ENCODE assay signal across 1 cellular context in genomic region chr12:53324113-53324778, GRCh38.
TF ChIP-seq lines count a peak whose summit lies in the region.

No MANE protein-coding gene starts in this region.

TF ChIP-seq in K562, 482 proteins besides CTCF, POLR2A, EP300 and RAD21 (continued from another document and continues in another):
- TF ChIP-seq HES1 (IDR thresholded peaks at IDR 0.05; ENCODE audit: low read depth): no peak
- no peak; the same call in 1 of the 2 replicates for TF ChIP-seq PBX2 (CRISPR knock-in tag; IDR thresholded peaks at IDR 0.05; ENCODE audit: low read depth)
- TF ChIP-seq PBX2 (tag; conservative IDR thresholded peaks at IDR 0.05; ENCODE audit: low read depth): peak; percentile 63
- no peak for TF ChIP-seq MEF2A (IDR thresholded peaks at IDR 0.05; ENCODE audit: control insufficient read depth, low read depth, low read length)
- TF ChIP-seq FOXP4 (CRISPR knock-in tag; IDR thresholded peaks at IDR 0.05; ENCODE audit: borderline replicate concordance): no peak
- no peak for TF ChIP-seq NFE2 (IDR thresholded peaks at IDR 0.05; ENCODE audit: low read depth)
- TF ChIP-seq ZNF232 (CRISPR knock-in tag; IDR thresholded peaks at IDR 0.05): 0 out of 2 replicates have a peak, but pooled peaks have one; percentile 30
- 0 out of 2 replicates have a peak, but pooled peaks have one; percentile 6 for TF ChIP-seq LCOR (CRISPR knock-in tag; IDR thresholded peaks at IDR 0.05)
- no peak for TF ChIP-seq ZC3H11A (IDR thresholded peaks at IDR 0.05; ENCODE audit: low read depth, low read length)
- TF ChIP-seq SMARCE1 (IDR thresholded peaks at IDR 0.05): peak; percentile 22; the same call in 1 of the 2 replicates
- TF ChIP-seq HDAC2 (IDR thresholded peaks at IDR 0.05): peak; percentile 18; the same call in 1 of the 2 replicates
- TF ChIP-seq ZNF316 (IDR thresholded peaks at IDR 0.05): no peak
- TF ChIP-seq SOX6 (IDR thresholded peaks at IDR 0.05): no peak
- TF ChIP-seq HMBOX1 (IDR thresholded peaks at IDR 0.05): peak; percentile 55; the same call in 1 of the 2 replicates
- TF ChIP-seq SMARCB1 (IDR thresholded peaks at IDR 0.05; ENCODE audit: insufficient read length, low read depth): peak; percentile 44
- TF ChIP-seq TFAP4 (CRISPR knock-in tag; IDR thresholded peaks at IDR 0.05; ENCODE audit: borderline replicate concordance): 0 out of 2 replicates have a peak, but pooled peaks have one; percentile 26
- peak; percentile 65 for TF ChIP-seq MEIS2 (IDR thresholded peaks at IDR 0.05; ENCODE audit: partially characterized antibody)
- TF ChIP-seq E2F4 (CRISPR knock-in tag; IDR thresholded peaks at IDR 0.05; ENCODE audit: low read depth): 0 out of 2 replicates have a peak, but pooled peaks have one; percentile 45
- TF ChIP-seq HDGF (IDR thresholded peaks at IDR 0.05): no peak
- TF ChIP-seq GABPA (tag; conservative IDR thresholded peaks at IDR 0.05; ENCODE audit: low read depth): peak; percentile 59
- TF ChIP-seq CREB1 (IDR thresholded peaks at IDR 0.05): no peak; the same call in 1 of the 2 replicates
- 0 out of 2 replicates have a peak, but pooled peaks have one; percentile 14 for TF ChIP-seq CREB1 (CRISPR knock-in tag; IDR thresholded peaks at IDR 0.05)
- 0 out of 2 replicates have a peak, but pooled peaks have one; percentile 25 for TF ChIP-seq ERF (CRISPR knock-in tag; IDR thresholded peaks at IDR 0.05)
- TF ChIP-seq, protein P1, sequence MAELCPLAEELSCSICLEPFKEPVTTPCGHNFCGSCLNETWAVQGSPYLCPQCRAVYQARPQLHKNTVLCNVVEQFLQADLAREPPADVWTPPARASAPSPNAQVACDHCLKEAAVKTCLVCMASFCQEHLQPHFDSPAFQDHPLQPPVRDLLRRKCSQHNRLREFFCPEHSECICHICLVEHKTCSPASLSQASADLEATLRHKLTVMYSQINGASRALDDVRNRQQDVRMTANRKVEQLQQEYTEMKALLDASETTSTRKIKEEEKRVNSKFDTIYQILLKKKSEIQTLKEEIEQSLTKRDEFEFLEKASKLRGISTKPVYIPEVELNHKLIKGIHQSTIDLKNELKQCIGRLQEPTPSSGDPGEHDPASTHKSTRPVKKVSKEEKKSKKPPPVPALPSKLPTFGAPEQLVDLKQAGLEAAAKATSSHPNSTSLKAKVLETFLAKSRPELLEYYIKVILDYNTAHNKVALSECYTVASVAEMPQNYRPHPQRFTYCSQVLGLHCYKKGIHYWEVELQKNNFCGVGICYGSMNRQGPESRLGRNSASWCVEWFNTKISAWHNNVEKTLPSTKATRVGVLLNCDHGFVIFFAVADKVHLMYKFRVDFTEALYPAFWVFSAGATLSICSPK (IDR thresholded peaks at IDR 0.05; ENCODE audit: borderline replicate concordance): no peak
- TF ChIP-seq KAT7 (CRISPR knock-in tag; IDR thresholded peaks at IDR 0.05; ENCODE audit: borderline replicate concordance): peak; percentile 94; the same call in 1 of the 2 replicates
- peak; percentile 46; the same call in 1 of the 2 replicates for TF ChIP-seq BHLHE40 (IDR thresholded peaks at IDR 0.05; ENCODE audit: low read length)
- 0 out of 2 replicates have a peak, but pooled peaks have one; percentile 33 for TF ChIP-seq ZBTB7A (IDR thresholded peaks at IDR 0.05; ENCODE audit: borderline replicate concordance, control insufficient read depth, low read depth, low read length)
- peak; percentile 38; the same call in 1 of the 2 replicates for TF ChIP-seq L3MBTL2 (IDR thresholded peaks at IDR 0.05)
- 0 out of 4 replicates have a peak, but pooled peaks of 1 of the 2 experiments have one; percentile 26 for TF ChIP-seq ARNT (IDR thresholded peaks at IDR 0.05)
- TF ChIP-seq SLC30A9 (CRISPR knock-in tag; IDR thresholded peaks at IDR 0.05): no peak
- TF ChIP-seq RB1 (IDR thresholded peaks at IDR 0.05; ENCODE audit: low read depth): peak; percentile 14; the same call in 1 of the 2 replicates
- peak; percentile 94 for TF ChIP-seq PKNOX1 (IDR thresholded peaks at IDR 0.05)
- peak; percentile 37; the same call in 1 of the 2 replicates for TF ChIP-seq ZNF175 (CRISPR knock-in tag; IDR thresholded peaks at IDR 0.05; ENCODE audit: low read depth)
- TF ChIP-seq E2F6 (IDR thresholded peaks at IDR 0.05; ENCODE audit: borderline replicate concordance in 1 of 2, extremely low read depth in 1 of 2, insufficient read depth in 1 of 2, insufficient read length in 1 of 2, low read depth in 1 of 2, low read length in 1 of 2, poor library complexity in 1 of 2, severe bottlenecking in 1 of 2): peak; percentile 23 to 73
- TF ChIP-seq TEAD1 (CRISPR knock-in tag; IDR thresholded peaks at IDR 0.05): peak in 1 of 2 experiments; percentile 47; a peak in 1 of 4 replicates
- no peak for TF ChIP-seq ZNF354B (CRISPR knock-in tag; IDR thresholded peaks at IDR 0.05)
